1 cellular context compared by ENCODE assay signal in the genomic region with DNA sequence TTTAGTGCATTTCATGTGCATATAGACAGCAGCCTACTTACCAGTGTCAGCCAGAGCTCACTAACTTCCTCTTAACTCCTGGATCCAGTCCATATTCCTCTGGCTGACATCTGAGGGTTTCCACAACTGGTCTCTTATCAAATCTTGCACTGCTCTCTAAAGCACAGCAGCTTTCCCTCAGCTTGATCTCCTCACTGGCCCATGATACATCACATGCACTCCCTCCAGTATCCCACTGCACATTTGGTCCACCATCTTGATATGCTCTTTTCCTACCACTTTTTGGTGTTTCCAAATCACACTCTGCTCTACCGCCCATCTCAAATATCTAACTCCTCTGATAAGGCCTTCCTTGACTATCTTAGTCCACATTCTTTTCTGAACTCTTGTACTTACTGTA.
TF ChIP-seq lines count a peak whose summit lies in the region.

No MANE protein-coding gene starts in this region.

TF ChIP-seq in K562, 482 proteins besides CTCF, POLR2A, EP300 and RAD21 (continued from another document and continues in another):
- TF ChIP-seq, protein P1, sequence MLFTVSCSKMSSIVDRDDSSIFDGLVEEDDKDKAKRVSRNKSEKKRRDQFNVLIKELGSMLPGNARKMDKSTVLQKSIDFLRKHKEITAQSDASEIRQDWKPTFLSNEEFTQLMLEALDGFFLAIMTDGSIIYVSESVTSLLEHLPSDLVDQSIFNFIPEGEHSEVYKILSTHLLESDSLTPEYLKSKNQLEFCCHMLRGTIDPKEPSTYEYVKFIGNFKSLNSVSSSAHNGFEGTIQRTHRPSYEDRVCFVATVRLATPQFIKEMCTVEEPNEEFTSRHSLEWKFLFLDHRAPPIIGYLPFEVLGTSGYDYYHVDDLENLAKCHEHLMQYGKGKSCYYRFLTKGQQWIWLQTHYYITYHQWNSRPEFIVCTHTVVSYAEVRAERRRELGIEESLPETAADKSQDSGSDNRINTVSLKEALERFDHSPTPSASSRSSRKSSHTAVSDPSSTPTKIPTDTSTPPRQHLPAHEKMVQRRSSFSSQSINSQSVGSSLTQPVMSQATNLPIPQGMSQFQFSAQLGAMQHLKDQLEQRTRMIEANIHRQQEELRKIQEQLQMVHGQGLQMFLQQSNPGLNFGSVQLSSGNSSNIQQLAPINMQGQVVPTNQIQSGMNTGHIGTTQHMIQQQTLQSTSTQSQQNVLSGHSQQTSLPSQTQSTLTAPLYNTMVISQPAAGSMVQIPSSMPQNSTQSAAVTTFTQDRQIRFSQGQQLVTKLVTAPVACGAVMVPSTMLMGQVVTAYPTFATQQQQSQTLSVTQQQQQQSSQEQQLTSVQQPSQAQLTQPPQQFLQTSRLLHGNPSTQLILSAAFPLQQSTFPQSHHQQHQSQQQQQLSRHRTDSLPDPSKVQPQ (CRISPR knock-in tag; IDR thresholded peaks at IDR 0.05; ENCODE audit: borderline replicate concordance), result no peak
- TF ChIP-seq ZNF133 (CRISPR knock-in tag; IDR thresholded peaks at IDR 0.05) (no peak), PCBP1 (IDR thresholded peaks at IDR 0.05; ENCODE audit: low read depth, low read length, poor library complexity, severe bottlenecking) (no peak), HOXB6 (CRISPR knock-in tag; IDR thresholded peaks at IDR 0.05; ENCODE audit: borderline replicate concordance) (no peak), PHB2 (IDR thresholded peaks at IDR 0.05; ENCODE audit: low read depth) (0 out of 2 replicates have a peak, but pooled peaks have one; percentile 10), ZNF431 (CRISPR knock-in tag; IDR thresholded peaks at IDR 0.05) (no peak), NFATC3 (IDR thresholded peaks at IDR 0.05) (no peak), SMC3 (conservative IDR thresholded peaks at IDR 0.05; ENCODE audit: insufficient read depth, low read depth, low read length) (no peak), ATF7 (IDR thresholded peaks at IDR 0.05) (peak; percentile 46; the same call in 1 of the 2 replicates), MTA3 (IDR thresholded peaks at IDR 0.05; ENCODE audit: borderline replicate concordance) (no peak; the same call in 1 of the 2 replicates), SRF (CRISPR knock-in tag; IDR thresholded peaks at IDR 0.05) (no peak), ELF4 (CRISPR knock-in tag; IDR thresholded peaks at IDR 0.05) (peak; percentile 92), GTF2F1 (IDR thresholded peaks at IDR 0.05; ENCODE audit: low read depth, low read length) (no peak), PPARD (CRISPR knock-in tag; IDR thresholded peaks at IDR 0.05) (no peak), RNF2 (IDR thresholded peaks at IDR 0.05) (peak; percentile 45; the same call in 1 of the 2 replicates), RUNX1 (IDR thresholded peaks at IDR 0.05; ENCODE audit: low read depth) (no peak), ZNF23 (CRISPR knock-in tag; IDR thresholded peaks at IDR 0.05) (no peak), U2AF2 (optimal IDR thresholded peaks at IDR 0.05; ENCODE audit: low read depth, low read length) (no peak), ZNF274 (IDR thresholded peaks at IDR 0.05; ENCODE audit: borderline replicate concordance, low read depth, low read length) (no peak), PTRF (tag; IDR thresholded peaks at IDR 0.05) (no peak), ARID1B (IDR thresholded peaks at IDR 0.05) (peak; percentile 85), HEY1 (CRISPR knock-in tag; IDR thresholded peaks at IDR 0.05; ENCODE audit: borderline replicate concordance) (no peak), TGIF2 (CRISPR knock-in tag; IDR thresholded peaks at IDR 0.05) (no peak), SREBF1 (IDR thresholded peaks at IDR 0.05; ENCODE audit: borderline replicate concordance, low read depth, low read length) (no peak), MEF2D (tag; conservative IDR thresholded peaks at IDR 0.05; ENCODE audit: low read depth) (peak; percentile 76), GATAD2B (IDR thresholded peaks at IDR 0.05; ENCODE audit: borderline replicate concordance) (no peak), TCF3 (CRISPR knock-in tag; IDR thresholded peaks at IDR 0.05) (peak; percentile 76), ETV6 (IDR thresholded peaks at IDR 0.05; ENCODE audit: borderline replicate concordance in 1 of 2, low read depth in 2 of 2, low read length in 1 of 2) (no peak), ETV6 (CRISPR knock-in tag; IDR thresholded peaks at IDR 0.05; ENCODE audit: borderline replicate concordance) (no peak), ZNF12 (CRISPR knock-in tag; IDR thresholded peaks at IDR 0.05) (no peak), KLF13 (tag; IDR thresholded peaks at IDR 0.05; ENCODE audit: borderline replicate concordance, low read depth) (no peak), ZNF253 (CRISPR knock-in tag; conservative IDR thresholded peaks at IDR 0.05) (no peak), SIX5 (IDR thresholded peaks at IDR 0.05; ENCODE audit: borderline replicate concordance in 1 of 2, insufficient read depth in 1 of 2, low read depth in 1 of 2, low read length in 2 of 2) (no peak), NEUROD1 (IDR thresholded peaks at IDR 0.05; ENCODE audit: borderline replicate concordance, low read depth, low read length, partially characterized antibody) (no peak), HLTF (IDR thresholded peaks at IDR 0.05) (no peak), DDX20 (tag; IDR thresholded peaks at IDR 0.05; ENCODE audit: low read depth) (no peak), CHD1 (IDR thresholded peaks at IDR 0.05; ENCODE audit: low read length) (no peak), ARHGAP35 (IDR thresholded peaks at IDR 0.05; ENCODE audit: partially characterized antibody) (no peak), GATA2 (CRISPR knock-in tag; IDR thresholded peaks at IDR 0.05) (peak; percentile 46; the same call in 1 of the 2 replicates), ZC3H8 (IDR thresholded peaks at IDR 0.05) (no peak), CBX3 (IDR thresholded peaks at IDR 0.05; ENCODE audit: borderline replicate concordance in 1 of 2, low read length in 2 of 2) (peak in 1 of 2 experiments; percentile 57; a peak in 1 of 3 replicates)
- TF ChIP-seq, protein P2, sequence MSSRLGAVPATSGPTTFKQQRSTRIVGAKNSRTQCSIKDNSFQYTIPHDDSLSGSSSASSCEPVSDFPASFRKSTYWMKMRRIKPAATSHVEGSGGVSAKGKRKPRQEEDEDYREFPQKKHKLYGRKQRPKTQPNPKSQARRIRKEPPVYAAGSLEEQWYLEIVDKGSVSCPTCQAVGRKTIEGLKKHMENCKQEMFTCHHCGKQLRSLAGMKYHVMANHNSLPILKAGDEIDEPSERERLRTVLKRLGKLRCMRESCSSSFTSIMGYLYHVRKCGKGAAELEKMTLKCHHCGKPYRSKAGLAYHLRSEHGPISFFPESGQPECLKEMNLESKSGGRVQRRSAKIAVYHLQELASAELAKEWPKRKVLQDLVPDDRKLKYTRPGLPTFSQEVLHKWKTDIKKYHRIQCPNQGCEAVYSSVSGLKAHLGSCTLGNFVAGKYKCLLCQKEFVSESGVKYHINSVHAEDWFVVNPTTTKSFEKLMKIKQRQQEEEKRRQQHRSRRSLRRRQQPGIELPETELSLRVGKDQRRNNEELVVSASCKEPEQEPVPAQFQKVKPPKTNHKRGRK (tag; IDR thresholded peaks at IDR 0.05), result no peak
- TF ChIP-seq, protein P3, sequence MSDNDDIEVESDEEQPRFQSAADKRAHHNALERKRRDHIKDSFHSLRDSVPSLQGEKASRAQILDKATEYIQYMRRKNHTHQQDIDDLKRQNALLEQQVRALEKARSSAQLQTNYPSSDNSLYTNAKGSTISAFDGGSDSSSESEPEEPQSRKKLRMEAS (CRISPR knock-in tag; IDR thresholded peaks at IDR 0.05), result 0 out of 2 replicates have a peak, but pooled peaks have one; percentile 31
- TF ChIP-seq, protein P4, sequence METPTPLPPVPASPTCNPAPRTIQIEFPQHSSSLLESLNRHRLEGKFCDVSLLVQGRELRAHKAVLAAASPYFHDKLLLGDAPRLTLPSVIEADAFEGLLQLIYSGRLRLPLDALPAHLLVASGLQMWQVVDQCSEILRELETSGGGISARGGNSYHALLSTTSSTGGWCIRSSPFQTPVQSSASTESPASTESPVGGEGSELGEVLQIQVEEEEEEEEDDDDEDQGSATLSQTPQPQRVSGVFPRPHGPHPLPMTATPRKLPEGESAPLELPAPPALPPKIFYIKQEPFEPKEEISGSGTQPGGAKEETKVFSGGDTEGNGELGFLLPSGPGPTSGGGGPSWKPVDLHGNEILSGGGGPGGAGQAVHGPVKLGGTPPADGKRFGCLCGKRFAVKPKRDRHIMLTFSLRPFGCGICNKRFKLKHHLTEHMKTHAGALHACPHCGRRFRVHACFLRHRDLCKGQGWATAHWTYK (CRISPR knock-in tag; IDR thresholded peaks at IDR 0.05), result peak; percentile 78; the same call in 1 of the 2 replicates
- TF ChIP-seq, protein P5, sequence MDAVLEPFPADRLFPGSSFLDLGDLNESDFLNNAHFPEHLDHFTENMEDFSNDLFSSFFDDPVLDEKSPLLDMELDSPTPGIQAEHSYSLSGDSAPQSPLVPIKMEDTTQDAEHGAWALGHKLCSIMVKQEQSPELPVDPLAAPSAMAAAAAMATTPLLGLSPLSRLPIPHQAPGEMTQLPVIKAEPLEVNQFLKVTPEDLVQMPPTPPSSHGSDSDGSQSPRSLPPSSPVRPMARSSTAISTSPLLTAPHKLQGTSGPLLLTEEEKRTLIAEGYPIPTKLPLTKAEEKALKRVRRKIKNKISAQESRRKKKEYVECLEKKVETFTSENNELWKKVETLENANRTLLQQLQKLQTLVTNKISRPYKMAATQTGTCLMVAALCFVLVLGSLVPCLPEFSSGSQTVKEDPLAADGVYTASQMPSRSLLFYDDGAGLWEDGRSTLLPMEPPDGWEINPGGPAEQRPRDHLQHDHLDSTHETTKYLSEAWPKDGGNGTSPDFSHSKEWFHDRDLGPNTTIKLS (IDR thresholded peaks at IDR 0.05; ENCODE audit: borderline replicate concordance, low read depth), result no peak
- TF ChIP-seq, protein P6, sequence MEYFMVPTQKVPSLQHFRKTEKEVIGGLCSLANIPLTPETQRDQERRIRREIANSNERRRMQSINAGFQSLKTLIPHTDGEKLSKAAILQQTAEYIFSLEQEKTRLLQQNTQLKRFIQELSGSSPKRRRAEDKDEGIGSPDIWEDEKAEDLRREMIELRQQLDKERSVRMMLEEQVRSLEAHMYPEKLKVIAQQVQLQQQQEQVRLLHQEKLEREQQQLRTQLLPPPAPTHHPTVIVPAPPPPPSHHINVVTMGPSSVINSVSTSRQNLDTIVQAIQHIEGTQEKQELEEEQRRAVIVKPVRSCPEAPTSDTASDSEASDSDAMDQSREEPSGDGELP (CRISPR knock-in tag; IDR thresholded peaks at IDR 0.05; ENCODE audit: borderline replicate concordance), result no peak
- TF ChIP-seq, protein P7, sequence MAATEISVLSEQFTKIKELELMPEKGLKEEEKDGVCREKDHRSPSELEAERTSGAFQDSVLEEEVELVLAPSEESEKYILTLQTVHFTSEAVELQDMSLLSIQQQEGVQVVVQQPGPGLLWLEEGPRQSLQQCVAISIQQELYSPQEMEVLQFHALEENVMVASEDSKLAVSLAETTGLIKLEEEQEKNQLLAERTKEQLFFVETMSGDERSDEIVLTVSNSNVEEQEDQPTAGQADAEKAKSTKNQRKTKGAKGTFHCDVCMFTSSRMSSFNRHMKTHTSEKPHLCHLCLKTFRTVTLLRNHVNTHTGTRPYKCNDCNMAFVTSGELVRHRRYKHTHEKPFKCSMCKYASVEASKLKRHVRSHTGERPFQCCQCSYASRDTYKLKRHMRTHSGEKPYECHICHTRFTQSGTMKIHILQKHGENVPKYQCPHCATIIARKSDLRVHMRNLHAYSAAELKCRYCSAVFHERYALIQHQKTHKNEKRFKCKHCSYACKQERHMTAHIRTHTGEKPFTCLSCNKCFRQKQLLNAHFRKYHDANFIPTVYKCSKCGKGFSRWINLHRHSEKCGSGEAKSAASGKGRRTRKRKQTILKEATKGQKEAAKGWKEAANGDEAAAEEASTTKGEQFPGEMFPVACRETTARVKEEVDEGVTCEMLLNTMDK (IDR thresholded peaks at IDR 0.05; ENCODE audit: borderline replicate concordance, insufficient read depth, low read depth, low read length, poor library complexity, severe bottlenecking), result no peak
- TF ChIP-seq, protein P8, sequence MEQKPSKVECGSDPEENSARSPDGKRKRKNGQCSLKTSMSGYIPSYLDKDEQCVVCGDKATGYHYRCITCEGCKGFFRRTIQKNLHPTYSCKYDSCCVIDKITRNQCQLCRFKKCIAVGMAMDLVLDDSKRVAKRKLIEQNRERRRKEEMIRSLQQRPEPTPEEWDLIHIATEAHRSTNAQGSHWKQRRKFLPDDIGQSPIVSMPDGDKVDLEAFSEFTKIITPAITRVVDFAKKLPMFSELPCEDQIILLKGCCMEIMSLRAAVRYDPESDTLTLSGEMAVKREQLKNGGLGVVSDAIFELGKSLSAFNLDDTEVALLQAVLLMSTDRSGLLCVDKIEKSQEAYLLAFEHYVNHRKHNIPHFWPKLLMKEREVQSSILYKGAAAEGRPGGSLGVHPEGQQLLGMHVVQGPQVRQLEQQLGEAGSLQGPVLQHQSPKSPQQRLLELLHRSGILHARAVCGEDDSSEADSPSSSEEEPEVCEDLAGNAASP (IDR thresholded peaks at IDR 0.05), result no peak
- TF ChIP-seq, protein P9, sequence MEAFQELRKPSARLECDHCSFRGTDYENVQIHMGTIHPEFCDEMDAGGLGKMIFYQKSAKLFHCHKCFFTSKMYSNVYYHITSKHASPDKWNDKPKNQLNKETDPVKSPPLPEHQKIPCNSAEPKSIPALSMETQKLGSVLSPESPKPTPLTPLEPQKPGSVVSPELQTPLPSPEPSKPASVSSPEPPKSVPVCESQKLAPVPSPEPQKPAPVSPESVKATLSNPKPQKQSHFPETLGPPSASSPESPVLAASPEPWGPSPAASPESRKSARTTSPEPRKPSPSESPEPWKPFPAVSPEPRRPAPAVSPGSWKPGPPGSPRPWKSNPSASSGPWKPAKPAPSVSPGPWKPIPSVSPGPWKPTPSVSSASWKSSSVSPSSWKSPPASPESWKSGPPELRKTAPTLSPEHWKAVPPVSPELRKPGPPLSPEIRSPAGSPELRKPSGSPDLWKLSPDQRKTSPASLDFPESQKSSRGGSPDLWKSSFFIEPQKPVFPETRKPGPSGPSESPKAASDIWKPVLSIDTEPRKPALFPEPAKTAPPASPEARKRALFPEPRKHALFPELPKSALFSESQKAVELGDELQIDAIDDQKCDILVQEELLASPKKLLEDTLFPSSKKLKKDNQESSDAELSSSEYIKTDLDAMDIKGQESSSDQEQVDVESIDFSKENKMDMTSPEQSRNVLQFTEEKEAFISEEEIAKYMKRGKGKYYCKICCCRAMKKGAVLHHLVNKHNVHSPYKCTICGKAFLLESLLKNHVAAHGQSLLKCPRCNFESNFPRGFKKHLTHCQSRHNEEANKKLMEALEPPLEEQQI (IDR thresholded peaks at IDR 0.05), result no peak
- TF ChIP-seq, protein P10, sequence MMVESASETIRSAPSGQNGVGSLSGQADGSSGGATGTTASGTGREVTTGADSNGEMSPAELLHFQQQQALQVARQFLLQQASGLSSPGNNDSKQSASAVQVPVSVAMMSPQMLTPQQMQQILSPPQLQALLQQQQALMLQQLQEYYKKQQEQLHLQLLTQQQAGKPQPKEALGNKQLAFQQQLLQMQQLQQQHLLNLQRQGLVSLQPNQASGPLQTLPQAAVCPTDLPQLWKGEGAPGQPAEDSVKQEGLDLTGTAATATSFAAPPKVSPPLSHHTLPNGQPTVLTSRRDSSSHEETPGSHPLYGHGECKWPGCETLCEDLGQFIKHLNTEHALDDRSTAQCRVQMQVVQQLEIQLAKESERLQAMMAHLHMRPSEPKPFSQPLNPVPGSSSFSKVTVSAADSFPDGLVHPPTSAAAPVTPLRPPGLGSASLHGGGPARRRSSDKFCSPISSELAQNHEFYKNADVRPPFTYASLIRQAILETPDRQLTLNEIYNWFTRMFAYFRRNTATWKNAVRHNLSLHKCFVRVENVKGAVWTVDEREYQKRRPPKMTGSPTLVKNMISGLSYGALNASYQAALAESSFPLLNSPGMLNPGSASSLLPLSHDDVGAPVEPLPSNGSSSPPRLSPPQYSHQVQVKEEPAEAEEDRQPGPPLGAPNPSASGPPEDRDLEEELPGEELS (CRISPR knock-in tag; IDR thresholded peaks at IDR 0.05; ENCODE audit: borderline replicate concordance), result no peak
